ENCODE assay signal across 2 cellular contexts in the genomic region with DNA sequence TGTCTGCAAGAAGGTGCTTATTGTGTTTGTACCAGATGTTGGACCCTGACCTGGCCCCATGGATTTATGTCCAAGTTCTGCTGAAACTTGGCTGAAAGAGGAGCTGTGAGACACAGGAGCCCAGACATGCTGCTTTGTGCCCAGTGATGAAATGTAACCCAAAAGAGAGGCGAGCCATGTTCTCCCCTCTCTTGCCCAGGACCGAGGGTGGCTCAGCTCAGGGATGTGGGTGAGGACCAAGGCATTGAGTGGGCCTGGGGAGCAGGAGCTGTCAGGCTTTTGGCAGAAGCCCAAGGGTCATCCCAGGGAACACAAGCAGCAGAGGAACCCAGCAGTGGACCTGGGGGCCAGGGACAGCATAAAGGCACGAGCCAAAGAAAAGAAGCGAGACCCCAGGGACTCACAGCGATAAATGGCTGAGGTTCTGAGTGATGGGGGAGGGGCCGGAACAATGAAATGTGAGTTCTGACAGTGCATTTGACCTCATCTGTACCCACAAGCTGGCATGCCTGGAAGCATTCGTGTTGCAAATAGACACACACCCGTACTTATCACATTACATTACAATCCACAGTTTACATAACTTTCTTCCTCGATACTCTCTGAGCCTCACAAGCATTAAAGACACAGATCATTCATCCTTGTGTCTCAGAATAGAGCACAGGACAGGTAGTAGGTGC.
TF ChIP-seq lines count a peak whose summit lies in the region.

No MANE protein-coding gene starts in this region.

TF ChIP-seq in K562, 482 proteins besides CTCF, POLR2A, EP300 and RAD21:
- TF ChIP-seq, protein P1, sequence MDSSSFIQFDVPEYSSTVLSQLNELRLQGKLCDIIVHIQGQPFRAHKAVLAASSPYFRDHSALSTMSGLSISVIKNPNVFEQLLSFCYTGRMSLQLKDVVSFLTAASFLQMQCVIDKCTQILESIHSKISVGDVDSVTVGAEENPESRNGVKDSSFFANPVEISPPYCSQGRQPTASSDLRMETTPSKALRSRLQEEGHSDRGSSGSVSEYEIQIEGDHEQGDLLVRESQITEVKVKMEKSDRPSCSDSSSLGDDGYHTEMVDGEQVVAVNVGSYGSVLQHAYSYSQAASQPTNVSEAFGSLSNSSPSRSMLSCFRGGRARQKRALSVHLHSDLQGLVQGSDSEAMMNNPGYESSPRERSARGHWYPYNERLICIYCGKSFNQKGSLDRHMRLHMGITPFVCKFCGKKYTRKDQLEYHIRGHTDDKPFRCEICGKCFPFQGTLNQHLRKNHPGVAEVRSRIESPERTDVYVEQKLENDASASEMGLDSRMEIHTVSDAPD (CRISPR knock-in tag; IDR thresholded peaks at IDR 0.05): no peak
- TF ChIP-seq KAT7 (CRISPR knock-in tag; IDR thresholded peaks at IDR 0.05; ENCODE audit: borderline replicate concordance): no peak
- TF ChIP-seq XRCC4 (IDR thresholded peaks at IDR 0.05; ENCODE audit: extremely low read depth, insufficient read depth, insufficient read length): no peak
- TF ChIP-seq NFIC (IDR thresholded peaks at IDR 0.05): 0 out of 2 replicates have a peak, but pooled peaks have one; percentile 5
- TF ChIP-seq MBD2 (IDR thresholded peaks at IDR 0.05; ENCODE audit: borderline replicate concordance, low read depth): no peak

TF ChIP-seq in HepG2, 621 proteins besides CTCF, POLR2A, EP300 and RAD21:
- TF ChIP-seq MIER3 (CRISPR knock-in tag; IDR thresholded peaks at IDR 0.05; ENCODE audit: borderline replicate concordance) (no peak), YEATS4 (CRISPR knock-in tag; IDR thresholded peaks at IDR 0.05; ENCODE audit: borderline replicate concordance) (no peak), TCF7L2 (IDR thresholded peaks at IDR 0.05; ENCODE audit: low read depth, low read length) (no peak), ZNF780A (CRISPR knock-in tag; IDR thresholded peaks at IDR 0.05) (no peak), TBP (CRISPR knock-in tag; IDR thresholded peaks at IDR 0.05) (no peak), MED13 (CRISPR knock-in tag; IDR thresholded peaks at IDR 0.05) (no peak), POLR2AphosphoS5 (IDR thresholded peaks at IDR 0.05; ENCODE audit: low read depth, low read length) (no peak)
- TF ChIP-seq, protein P2, sequence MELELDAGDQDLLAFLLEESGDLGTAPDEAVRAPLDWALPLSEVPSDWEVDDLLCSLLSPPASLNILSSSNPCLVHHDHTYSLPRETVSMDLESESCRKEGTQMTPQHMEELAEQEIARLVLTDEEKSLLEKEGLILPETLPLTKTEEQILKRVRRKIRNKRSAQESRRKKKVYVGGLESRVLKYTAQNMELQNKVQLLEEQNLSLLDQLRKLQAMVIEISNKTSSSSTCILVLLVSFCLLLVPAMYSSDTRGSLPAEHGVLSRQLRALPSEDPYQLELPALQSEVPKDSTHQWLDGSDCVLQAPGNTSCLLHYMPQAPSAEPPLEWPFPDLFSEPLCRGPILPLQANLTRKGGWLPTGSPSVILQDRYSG (CRISPR knock-in tag; IDR thresholded peaks at IDR 0.05): no peak
- TF ChIP-seq, protein P3, sequence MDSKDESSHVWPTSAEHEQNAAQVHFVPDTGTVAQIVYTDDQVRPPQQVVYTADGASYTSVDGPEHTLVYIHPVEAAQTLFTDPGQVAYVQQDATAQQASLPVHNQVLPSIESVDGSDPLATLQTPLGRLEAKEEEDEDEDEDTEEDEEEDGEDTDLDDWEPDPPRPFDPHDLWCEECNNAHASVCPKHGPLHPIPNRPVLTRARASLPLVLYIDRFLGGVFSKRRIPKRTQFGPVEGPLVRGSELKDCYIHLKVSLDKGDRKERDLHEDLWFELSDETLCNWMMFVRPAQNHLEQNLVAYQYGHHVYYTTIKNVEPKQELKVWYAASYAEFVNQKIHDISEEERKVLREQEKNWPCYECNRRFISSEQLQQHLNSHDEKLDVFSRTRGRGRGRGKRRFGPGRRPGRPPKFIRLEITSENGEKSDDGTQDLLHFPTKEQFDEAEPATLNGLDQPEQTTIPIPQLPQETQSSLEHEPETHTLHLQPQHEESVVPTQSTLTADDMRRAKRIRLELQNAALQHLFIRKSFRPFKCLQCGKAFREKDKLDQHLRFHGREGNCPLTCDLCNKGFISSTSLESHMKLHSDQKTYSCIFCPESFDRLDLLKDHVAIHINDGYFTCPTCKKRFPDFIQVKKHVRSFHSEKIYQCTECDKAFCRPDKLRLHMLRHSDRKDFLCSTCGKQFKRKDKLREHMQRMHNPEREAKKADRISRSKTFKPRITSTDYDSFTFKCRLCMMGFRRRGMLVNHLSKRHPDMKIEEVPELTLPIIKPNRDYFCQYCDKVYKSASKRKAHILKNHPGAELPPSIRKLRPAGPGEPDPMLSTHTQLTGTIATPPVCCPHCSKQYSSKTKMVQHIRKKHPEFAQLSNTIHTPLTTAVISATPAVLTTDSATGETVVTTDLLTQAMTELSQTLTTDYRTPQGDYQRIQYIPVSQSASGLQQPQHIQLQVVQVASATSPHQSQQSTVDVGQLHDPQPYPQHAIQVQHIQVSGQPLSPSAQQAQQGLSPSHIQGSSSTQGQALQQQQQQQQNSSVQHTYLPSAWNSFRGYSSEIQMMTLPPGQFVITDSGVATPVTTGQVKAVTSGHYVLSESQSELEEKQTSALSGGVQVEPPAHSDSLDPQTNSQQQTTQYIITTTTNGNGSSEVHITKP (CRISPR knock-in tag; IDR thresholded peaks at IDR 0.05; ENCODE audit: low read depth): no peak
